In the genomic region with DNA sequence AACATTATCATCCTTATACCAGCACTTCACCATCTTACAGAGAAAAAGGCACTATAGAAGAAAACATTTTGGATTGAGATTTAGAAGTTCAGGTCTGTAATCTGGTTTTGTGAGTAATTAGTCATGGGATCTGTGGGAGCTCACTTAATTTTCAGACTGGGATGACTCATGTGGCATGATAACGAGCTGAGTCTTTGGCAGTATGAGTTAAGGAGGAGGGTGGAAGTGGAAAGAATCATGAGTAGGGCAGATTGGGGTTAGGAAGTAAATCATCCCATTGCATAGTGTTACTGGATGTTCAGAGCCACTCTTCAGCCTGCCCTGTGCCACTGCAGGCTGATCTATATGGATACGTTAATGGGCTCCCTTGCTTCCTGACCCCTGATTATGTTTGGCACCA, we compare ENCODE assay signal across 13 cellular contexts.
A peak's percentile ranks its signal among the peaks of the same experiment; 100 is the strongest.
DNase-seq lines count a peak whose midpoint lies in the region; ATAC-seq and TF ChIP-seq lines count a peak whose summit lies in the region.
"Had no signal": no experiment of that assay in that cellular context is flagged by ENCODE, and none has a peak within 500 bp of the region (broad histone marks: within the 10 kb centered on the region; RNA-seq: fewer than 3 reads in every experiment).

No MANE protein-coding gene starts in this region.

- ATAC-seq in activated T-cell treated with anti-CD3 and anti-CD28 coated beads, Interleukin-2, amount 50 U/mL, for 4 hours: peak; percentile 53 to 80
- ATAC-seq in RWPE2 (ENCODE audit: low read depth) (peak; percentile 94), GM21619 (IDR thresholded peaks at IDR 0.05; ENCODE audit: unreplicated experiment) (no peak)
- peak; percentile 49 for ATAC-seq in stimulated activated naive CD8-positive, alpha-beta T cell treated with anti-CD3 and anti-CD28 coated beads, Interleukin-15, Interleukin-2, amounts not matched to agents 100 U/mL and 50 U/mL, for 24 hours

- no peaks in the 10 kb centered on the region for H3K36me3 ChIP-seq in RWPE2 (ENCODE audit: low read depth)
- H3K36me3 ChIP-seq: BLaER1 treated with 17β-estradiol and CSF1 and Interleukin-3, amounts not matched to agents 10 nM and 100 nM; prostate gland; tibial nerve had no signal

- no peak overlapping the region for H3K4me3 ChIP-seq in RWPE2 (ENCODE audit: severe bottlenecking)
- H3K4me3 ChIP-seq: BLaER1 treated with 17β-estradiol and CSF1 and Interleukin-3, amounts not matched to agents 10 nM and 100 nM; prostate gland; tibial nerve had no signal

- no peaks in the 10 kb centered on the region for H3K4me1 Mint-ChIP-seq in activated T-cell treated with anti-CD3 and anti-CD28 coated beads, Interleukin-2, amount 50 U/mL, for 4 hours (ENCODE audit: low read depth)
- peaks cover 12% of the 10 kb centered on the region for H3K4me1 Mint-ChIP-seq in activated T-cell treated with anti-CD3 and anti-CD28 coated beads, Interleukin-2, amount 50 U/mL, for 24 hours (ENCODE audit: low read depth)

- peaks cover 5% of the 10 kb centered on the region for H3K27me3 Mint-ChIP-seq in activated T-cell treated with anti-CD3 and anti-CD28 coated beads, Interleukin-2, amount 50 U/mL, for 4 hours (ENCODE audit: low read depth)
- no peaks in the 10 kb centered on the region for H3K27me3 Mint-ChIP-seq in activated T-cell treated with anti-CD3 and anti-CD28 coated beads, Interleukin-2, amount 50 U/mL, for 24 hours

- H3K4me1 ChIP-seq in RWPE2 (ENCODE audit: insufficient read depth, poor library complexity, severe bottlenecking): peaks cover 32% of the 10 kb centered on the region
- H3K4me1 ChIP-seq: BLaER1 treated with 17β-estradiol and CSF1 and Interleukin-3, amounts not matched to agents 10 nM and 100 nM; prostate gland; tibial nerve had no signal

- DNase-seq in activated T-cell treated with anti-CD3 and anti-CD28 coated beads, Interleukin-2, amount 50 U/mL, for 4 hours: no peak
- no peak for DNase-seq in activated T-cell treated with anti-CD3 and anti-CD28 coated beads, Interleukin-2, amount 50 U/mL, for 24 hours
- DNase-seq in RWPE2 (ENCODE audit: low spot score) (no peak), fibroblast of peridontal ligament (ENCODE audit: extremely low read depth) (peak; percentile 61), hypothalamus (lab: John Stamatoyannopoulos, UW) (no peak), T-helper 9 cell (no peak)
- DNase-seq in stimulated activated naive CD8-positive, alpha-beta T cell treated with anti-CD3 and anti-CD28 coated beads, Interleukin-15, Interleukin-2, amounts not matched to agents 100 U/mL and 50 U/mL, for 24 hours: no peak
- DNase-seq: activated CD4-positive, alpha-beta T cell treated with anti-CD3 and anti-CD28 coated beads, Interleukin-2, amount 50 U/mL, for 1 hour had no signal

- no peak for TF ChIP-seq CTCF in RWPE2 (IDR thresholded peaks at IDR 0.05; ENCODE audit: poor library complexity, severe bottlenecking)

- no peaks in the 10 kb centered on the region for H3K9me3 Mint-ChIP-seq in activated T-cell treated with anti-CD3 and anti-CD28 coated beads, Interleukin-2, amount 50 U/mL, for 4 hours
- no peaks in the 10 kb centered on the region for H3K9me3 Mint-ChIP-seq in activated T-cell treated with anti-CD3 and anti-CD28 coated beads, Interleukin-2, amount 50 U/mL, for 24 hours

- no peaks in the 10 kb centered on the region for H3K36me3 Mint-ChIP-seq in activated T-cell treated with anti-CD3 and anti-CD28 coated beads, Interleukin-2, amount 50 U/mL, for 4 hours (ENCODE audit: insufficient read depth)
- no peaks in the 10 kb centered on the region for H3K36me3 Mint-ChIP-seq in activated T-cell treated with anti-CD3 and anti-CD28 coated beads, Interleukin-2, amount 50 U/mL, for 24 hours (ENCODE audit: low read depth)
- H3K36me3 Mint-ChIP-seq: activated naive CD8-positive, alpha-beta T cell had no signal

- H3K9me3 ChIP-seq in RWPE2 (ENCODE audit: severe bottlenecking): no peaks in the 10 kb centered on the region
- H3K9me3 ChIP-seq: BLaER1 treated with 17β-estradiol and CSF1 and Interleukin-3, amounts not matched to agents 10 nM and 100 nM; prostate gland; tibial nerve had no signal

- H3K4me3 Mint-ChIP-seq in activated T-cell treated with anti-CD3 and anti-CD28 coated beads, Interleukin-2, amount 50 U/mL, for 4 hours: no peak overlapping the region
- H3K4me3 Mint-ChIP-seq in activated T-cell treated with anti-CD3 and anti-CD28 coated beads, Interleukin-2, amount 50 U/mL, for 24 hours: no peak overlapping the region
- H3K4me3 Mint-ChIP-seq: activated naive CD8-positive, alpha-beta T cell had no signal

- peak overlapping the region; percentile 23 for H3K27ac ChIP-seq in RWPE2 (ENCODE audit: poor library complexity, severe bottlenecking)
- H3K27ac ChIP-seq: BLaER1 treated with 17β-estradiol and CSF1 and Interleukin-3, amounts not matched to agents 10 nM and 100 nM; prostate gland; tibial nerve had no signal

- H3K27ac Mint-ChIP-seq in activated T-cell treated with anti-CD3 and anti-CD28 coated beads, Interleukin-2, amount 50 U/mL, for 24 hours: no peak overlapping the region
- H3K27ac Mint-ChIP-seq: activated naive CD8-positive, alpha-beta T cell had no signal

- no peaks in the 10 kb centered on the region for H3K27me3 ChIP-seq in RWPE2 (ENCODE audit: insufficient read depth, poor library complexity, severe bottlenecking)
- H3K27me3 ChIP-seq: BLaER1 treated with 17β-estradiol and CSF1 and Interleukin-3, amounts not matched to agents 10 nM and 100 nM; tibial nerve had no signal
